ENCODE assay signal across 8 cellular contexts in the genomic region with DNA sequence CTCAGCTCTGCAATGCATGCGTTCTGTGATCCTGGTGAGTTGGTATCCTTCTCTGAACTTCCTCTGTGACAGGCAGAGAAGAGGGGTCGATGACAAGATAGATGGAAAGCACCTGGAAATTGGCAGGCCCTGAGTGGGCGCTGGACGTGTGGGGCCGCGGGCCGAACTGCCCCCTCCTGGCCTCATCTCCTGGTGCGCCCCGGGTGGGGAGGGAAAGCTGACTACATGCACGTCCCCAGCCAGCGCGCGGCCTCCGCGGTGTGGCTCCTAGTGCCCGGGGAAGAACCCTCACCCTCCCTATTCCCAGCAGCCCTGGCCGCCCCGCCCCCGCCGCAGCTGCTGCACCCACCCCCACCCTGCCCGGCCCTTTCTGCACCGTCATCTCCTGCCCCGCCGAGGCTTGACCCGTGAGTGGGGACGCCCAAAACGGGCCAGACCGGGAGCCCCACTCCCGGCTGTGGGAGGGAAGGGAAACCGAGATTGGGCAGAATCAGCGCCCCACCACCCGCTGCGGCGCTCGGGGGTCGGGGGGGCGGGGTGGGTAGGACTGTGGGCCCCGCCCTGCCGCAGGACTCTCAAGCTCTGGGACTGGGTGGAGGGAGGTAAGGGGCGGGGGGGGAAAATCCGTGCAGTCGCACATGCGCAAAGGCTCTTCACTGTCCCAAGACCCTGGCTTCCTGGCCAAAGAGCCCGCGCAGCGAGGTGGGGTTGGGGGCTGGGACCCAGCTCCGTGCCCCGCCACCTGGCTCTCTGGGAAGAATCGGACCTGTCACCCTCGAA. TPM values are rescaled to one million over a fixed set of nuclear protein-coding genes. Genes with fewer than 3 reads are reported as not detected.
DNase-seq lines count a peak whose midpoint lies in the region; ATAC-seq and TF ChIP-seq lines count a peak whose summit lies in the region.

NOL3 (plus strand) TSS at position 371 of the 780 bp plus-strand sequence.

- H3K4me3 ChIP-seq in AG09309 (ENCODE audit: control insufficient read depth, low read depth, low read length) (peak within 1 kb of the TSS; percentile 50), right atrium auricular region (peak within 1 kb of the TSS; percentile 45 to 59)

- H3K36me3 Mint-ChIP-seq in progenitor cell of endocrine pancreas (ENCODE audit: insufficient read depth) = no peaks in the 10 kb centered on the region

- TF ChIP-seq CTCF in AG09309 (IDR thresholded peaks at IDR 0.05; ENCODE audit: control insufficient read depth, insufficient read depth, low read depth, low read length, missing control alignments) (peak; percentile 14), GM13977 (IDR thresholded peaks at IDR 0.05; ENCODE audit: extremely low read depth, insufficient read depth, missing control alignments) (no peak), right atrium auricular region (IDR thresholded peaks at IDR 0.05) (no peak), progenitor cell of endocrine pancreas (IDR thresholded peaks at IDR 0.05; ENCODE audit: unreplicated experiment) (no peak)

- peak; percentile 52 for ATAC-seq in HG03045 (IDR thresholded peaks at IDR 0.05; ENCODE audit: unreplicated experiment)

- DNase-seq in AG09309 (ENCODE audit: low read depth) (no peak), GM13977 (ENCODE audit: low spot score) (peak; percentile 86), NCI-H748 treated with DMSO at 0.1 percent for 48 hours (lab: John Stamatoyannopoulos, UW) (peak; percentile 56), anterior cingulate cortex (lab: John Stamatoyannopoulos, UW) (peak in 46 of 58 donors; percentile 12 to 84 (median 44)), right atrium auricular region (ENCODE audit: low spot score) (peak; percentile 91), progenitor cell of endocrine pancreas (ENCODE audit: low spot score, unreplicated experiment) (no peak), NOMO-1 treated with DMSO at 0.1 percent for 48 hours (lab: John Stamatoyannopoulos, UW; ENCODE audit: unreplicated experiment) (no peak)

- peaks cover 0 to 68% of the 10 kb centered on the region in 2 donors for H3K4me1 ChIP-seq in right atrium auricular region

- no peaks in the 10 kb centered on the region for H3K9me3 ChIP-seq in right atrium auricular region

- in situ Hi-C loops in GM13977 (cut with MboI; ENCODE audit: low pct_unique_long_range_greater_than_20kb, low sequenced_read_pairs, unreplicated experiment) = no loop called here

- H3K36me3 ChIP-seq in right atrium auricular region = no peaks in the 10 kb centered on the region

- H3K4me1 Mint-ChIP-seq in progenitor cell of endocrine pancreas (ENCODE audit: low read depth) = peaks cover 20% of the 10 kb centered on the region

- peaks cover 79% of the 10 kb centered on the region for H3K27me3 Mint-ChIP-seq in progenitor cell of endocrine pancreas

- H3K4me3 Mint-ChIP-seq in progenitor cell of endocrine pancreas (ENCODE audit: low read depth) = peak within 1 kb of the TSS; percentile 77

- no peaks in the 10 kb centered on the region for H3K27me3 ChIP-seq in right atrium auricular region

- H3K27ac ChIP-seq in right atrium auricular region = peak within 1 kb of the TSS; percentile 90 to 93

- no peaks in the 10 kb centered on the region for H3K9me3 Mint-ChIP-seq in progenitor cell of endocrine pancreas (ENCODE audit: low read depth)

- H3K27ac Mint-ChIP-seq in progenitor cell of endocrine pancreas = peak within 1 kb of the TSS; percentile 70

RNA-seq across cellular contexts. Expression of gene NOL3, which starts in this region (rescaled TPM):
- total RNA-seq in right atrium auricular region = 100 to 1,000 TPM in 1 of 2 donors, 10 to 100 TPM in 1; 87.5 to 103 TPM
- 9.4 and 12.7 TPM in 2 replicates for total RNA-seq in progenitor cell of endocrine pancreas

Comparison
In these comparisons a context has a peak if more than half of its experiments do, and no peak if none do; other contexts are left out.
1. DNase-seq: peak in GM13977 (single experiment), NCI-H748 treated with DMSO at 0.1 percent for 48 hours (single experiment), anterior cingulate cortex (46 of 58) and right atrium auricular region (single experiment); none in AG09309 (single experiment), progenitor cell of endocrine pancreas (single experiment) and NOMO-1 treated with DMSO at 0.1 percent for 48 hours (single experiment).